ENCODE assay signal across 8 cellular contexts in the genomic region with DNA sequence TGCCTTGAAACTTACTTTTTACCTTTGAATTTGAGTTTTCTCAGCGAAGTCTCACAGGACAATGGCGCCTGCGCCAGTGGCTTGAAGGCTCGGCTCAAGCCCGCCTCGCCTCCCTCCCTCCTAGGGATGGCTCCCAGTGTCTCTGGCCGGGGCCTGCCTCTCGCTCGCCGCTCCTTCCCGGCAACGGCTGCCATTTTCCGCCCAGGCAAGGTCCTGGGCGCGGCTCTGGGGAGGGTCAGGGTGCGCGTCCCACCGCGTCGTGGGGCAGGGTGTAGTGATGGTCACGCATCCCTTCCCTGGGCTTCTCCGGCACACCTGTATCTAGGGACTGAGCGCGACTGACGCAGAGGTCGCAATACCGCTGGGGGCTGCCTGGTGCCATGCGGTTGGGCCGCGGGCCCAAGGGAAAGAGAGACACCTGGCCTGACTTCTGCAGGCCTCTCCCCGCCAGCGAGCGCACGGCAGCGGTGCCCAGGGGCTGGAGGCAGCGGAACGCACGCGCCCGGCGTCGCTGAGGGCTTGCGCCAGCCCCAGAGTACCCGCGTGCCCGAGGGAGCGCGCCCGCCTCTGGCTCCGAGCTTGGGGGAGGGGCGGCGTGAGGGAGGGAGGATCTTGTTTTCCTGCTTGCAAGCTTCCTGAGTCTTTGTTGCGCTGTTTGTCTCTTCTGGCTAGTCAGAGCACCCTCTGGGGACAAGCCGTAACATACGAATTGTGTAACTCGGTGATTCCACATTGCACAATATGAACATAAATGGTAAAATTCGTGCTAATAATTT. TPM values are rescaled to one million over a fixed set of nuclear protein-coding genes. Genes with fewer than 3 reads are reported as not detected.
DNase-seq lines count a peak whose midpoint lies in the region; ATAC-seq, FAIRE-seq and TF ChIP-seq lines count a peak whose summit lies in the region.

No MANE protein-coding gene starts in this region.

- TF ChIP-seq POLR2A in heart left ventricle (IDR thresholded peaks at IDR 0.05) = peak in 1 of 2 donors; percentile 65

- peak; percentile 65 for DNase-seq in BJ (ENCODE audit: low read depth)
- DNase-seq in HTR-8/SVneo (ENCODE audit: insufficient read length, low spot score) = peak; percentile 61
- peak; percentile 31 to 63 for DNase-seq in SW 1271 (lab: John Stamatoyannopoulos, UW)
- peak; percentile 47 to 91 (median 81) for DNase-seq in amygdala (lab: John Stamatoyannopoulos, UW)
- DNase-seq in heart left ventricle = peak; percentile 86 to 94 (median 89)
- DNase-seq in osteoblast (ENCODE audit: insufficient read length, low spot score, missing footprints) = peak; percentile 93
- peak; percentile 94 to 95 for DNase-seq in tibial artery
- no peak for DNase-seq in NCI-H2171 (lab: John Stamatoyannopoulos, UW)

- H3K4me2 ChIP-seq in osteoblast (ENCODE audit: insufficient read depth, low read length) = peak overlapping the region; percentile 89

- peak overlapping the region; percentile 48 for H3K4me3 ChIP-seq in BJ (ENCODE audit: low read depth, low read length)
- peak overlapping the region; percentile 9 to 70 (median 62) for H3K4me3 ChIP-seq in heart left ventricle
- peak overlapping the region; percentile 74 for H3K4me3 ChIP-seq in osteoblast (ENCODE audit: insufficient read depth, low read length)
- H3K4me3 ChIP-seq in tibial artery = peak overlapping the region; percentile 53 to 82

- POLR2A ChIA-PET in BJ (lab: Charles Lee) = interaction anchor here (0.7 kb wide), 1 partner anchor 562 kb away, joined by 6 read pairs; no protein-coding TSS in a partner anchor

- peak; percentile 19; the same call in 1 of the 2 replicates for TF ChIP-seq CTCF in BJ (IDR thresholded peaks at IDR 0.05; ENCODE audit: insufficient read depth, low read depth, low read length)
- TF ChIP-seq CTCF in heart left ventricle (IDR thresholded peaks at IDR 0.05) = peak in 2 of 12 donors; percentile 4 to 15
- TF ChIP-seq CTCF in osteoblast (IDR thresholded peaks at IDR 0.05; ENCODE audit: extremely low read depth, low read depth, low read length) = no peak
- TF ChIP-seq CTCF in tibial artery (IDR thresholded peaks at IDR 0.05) = no peak

- no peaks in the 10 kb centered on the region for H3K79me2 ChIP-seq in osteoblast (ENCODE audit: insufficient read depth, low read length)

- H3K4me1 ChIP-seq in heart left ventricle (peaks cover 0 to 20% (median 5%) of the 10 kb centered on the region in 12 donors), osteoblast (ENCODE audit: insufficient read depth, low read length) (peaks cover 22% of the 10 kb centered on the region), tibial artery (peaks cover 0 to 16% (median 12%) of the 10 kb centered on the region in 4 donors)

- CTCF ChIA-PET in BJ (lab: Yijun Ruan, JAX) = interaction anchor here (1.2 to 4.7 kb wide), 2 partner anchors 48 to 49 kb away, joined by 5 to 89 read pairs; no protein-coding TSS in a partner anchor

- WGBS in heart left ventricle, 4 donors = 6 to 23% (median 12%) methylated on average over 28 to 57 of the region's 57 CpGs

- H3K27ac ChIP-seq in heart left ventricle = peak overlapping the region; percentile 71 to 90 (median 88)
- peak overlapping the region; percentile 55 for H3K27ac ChIP-seq in osteoblast (ENCODE audit: low read depth, low read length)
- H3K27ac ChIP-seq in tibial artery = peak overlapping the region; percentile 86 to 93

- H3K36me3 ChIP-seq in BJ (ENCODE audit: control insufficient read depth, insufficient read depth, low read length) (no peaks in the 10 kb centered on the region), heart left ventricle (no peaks in the 10 kb centered on the region), osteoblast (ENCODE audit: insufficient read depth, low read length) (no peaks in the 10 kb centered on the region), tibial artery (no peaks in the 10 kb centered on the region)

- H3K27me3 ChIP-seq in BJ (ENCODE audit: control insufficient read depth, insufficient read depth, low read length) (no peaks in the 10 kb centered on the region), heart left ventricle (no peaks in the 10 kb centered on the region), osteoblast (ENCODE audit: insufficient read depth, low read length) (no peaks in the 10 kb centered on the region), tibial artery (no peaks in the 10 kb centered on the region)

- intact Hi-C loops in heart left ventricle (cut with DNase I) (loop anchor here in 5 of 10 donors (2.0 to 10.0 kb wide), 5 partner anchors 20 to 300 kb away; a partner anchor contains a TSS), tibial artery (cut with DNase I; ENCODE audit: low total_unique reads) (no loop called here)

- no peaks in the 10 kb centered on the region for H3K9me3 ChIP-seq in heart left ventricle
- H3K9me3 ChIP-seq in osteoblast (ENCODE audit: low read depth, low read length) = no peaks in the 10 kb centered on the region
- H3K9me3 ChIP-seq in tibial artery = no peaks in the 10 kb centered on the region

- FAIRE-seq in HTR-8/SVneo (lab: Jason Lieb, UNC) = peak; percentile 95

- peak overlapping the region; percentile 92 for H2AFZ ChIP-seq in osteoblast (ENCODE audit: low read length)

- peak; percentile 87 to 96 (median 95) for ATAC-seq in heart left ventricle

- no peaks in the 10 kb centered on the region for H4K20me1 ChIP-seq in osteoblast (ENCODE audit: insufficient read depth, low read length)

RNA-seq across cellular contexts. Expression of a gene that starts 20.7 kb away (rescaled TPM):
- polyA plus RNA-seq in BJ (2011; rRNA removed) (58.3 and 78.4 TPM in 2 replicates), heart left ventricle (10 to 100 TPM in 1 of 2 donors, 1 to 10 TPM in 1; 9.3 to 52.7 TPM)
- 126 and 127 TPM in 2 replicates for polyA minus RNA-seq in BJ (2011; rRNA and poly(A)+ RNA removed)
- total RNA-seq in heart left ventricle (10 to 100 TPM; 30.2 to 94.0 (median 61.2) TPM), osteoblast (35.5 and 41.5 TPM in 2 replicates)

RNA-seq across cellular contexts. Expression of a gene that starts 27.3 kb away (rescaled TPM):
- polyA plus RNA-seq in BJ (2011; rRNA removed) (22.1 and 25.4 TPM in 2 replicates), heart left ventricle (10 to 100 TPM in 1 of 2 donors, 1 to 10 TPM in 1; 8.6 to 19.0 TPM)
- 25.1 and 27.1 TPM in 2 replicates for polyA minus RNA-seq in BJ (2011; rRNA and poly(A)+ RNA removed)
- total RNA-seq in heart left ventricle (10 to 100 TPM in 3 of 9 donors, 1 to 10 TPM in 6; 5.6 to 24.1 (median 8.9) TPM), osteoblast (15.2 and 20.3 TPM in 2 replicates)

RNA-seq across cellular contexts. Expression of a gene that starts 51.7 kb away (rescaled TPM):
- polyA plus RNA-seq in BJ (2011; rRNA removed) (0.47 and 1.2 TPM in 2 replicates), heart left ventricle (1 to 10 TPM; 1.2 to 1.6 TPM)
- 0.31 and 0.33 TPM in 2 replicates for polyA minus RNA-seq in BJ (2011; rRNA and poly(A)+ RNA removed)
- total RNA-seq in heart left ventricle (1 to 10 TPM in 5 of 9 donors, under 1 TPM in 4; 0.21 to 6.6 (median 1.5) TPM), osteoblast (1.2 and 2.2 TPM in 2 replicates)
